In genomic region chr5:96197767-96198166, GRCh38 we compare ENCODE assay signal across 8 cellular contexts.
A peak's percentile ranks its signal among the peaks of the same experiment; 100 is the strongest.
DNase-seq lines count a peak whose midpoint lies in the region; ATAC-seq and TF ChIP-seq lines count a peak whose summit lies in the region.
"Not testable (repeated sequence)": the region's sequence is repeated elsewhere in the genome, so short reads cannot be mapped to it uniquely, and the experiment has no call there.

No MANE protein-coding gene starts in this region.

- peak overlapping the region; percentile 75 for H3K27ac Mint-ChIP-seq in dendritic cell treated with granulocyte-macrophage colony-stimulating factor and Interleukin-4, amounts not matched to agents 40 ng/mL and 50 ng/mL, for 4 days

- not testable (repeated sequence) for H3K79me2 ChIP-seq in osteoblast (ENCODE audit: insufficient read depth, low read length)

- H2BK120ac ChIP-seq in mesenchymal stem cell (ENCODE audit: low read depth, low read length): not testable (repeated sequence)

- H2BK12ac ChIP-seq in mesenchymal stem cell (ENCODE audit: low read length in 2 of 2): peak overlapping the region in 1 of 2 experiments; percentile 63

- H2BK5ac ChIP-seq in mesenchymal stem cell (ENCODE audit: low read depth, low read length, poor library complexity, severe bottlenecking): not testable (repeated sequence)

- not testable (repeated sequence) for H3K4me2 ChIP-seq in mesenchymal stem cell (ENCODE audit: low read length, poor library complexity, severe bottlenecking); osteoblast (ENCODE audit: insufficient read depth, low read length)

- DNase-seq in DMS53 (lab: John Stamatoyannopoulos, UW) (peak; percentile 59), NCI-H69 (lab: John Stamatoyannopoulos, UW) (peak; percentile 32)
- DNase-seq in foreskin keratinocyte; mesenchymal stem cell; osteoblast (ENCODE audit: insufficient read length, low spot score, missing footprints): not testable (repeated sequence)

- H3K18ac ChIP-seq in mesenchymal stem cell (ENCODE audit: low read depth in 1 of 2, low read length in 2 of 2): not testable (repeated sequence)

- H3K4me3 Mint-ChIP-seq in dendritic cell treated with granulocyte-macrophage colony-stimulating factor and Interleukin-4, amounts not matched to agents 40 ng/mL and 50 ng/mL, for 4 days: not testable (repeated sequence)

- H3K4me3 ChIP-seq in mesenchymal stem cell (ENCODE audit: insufficient read depth in 1 of 2, low read depth in 1 of 2, low read length in 2 of 2); osteoblast (ENCODE audit: insufficient read depth, low read length): not testable (repeated sequence)

- H3K36me3 Mint-ChIP-seq in dendritic cell treated with granulocyte-macrophage colony-stimulating factor and Interleukin-4, amounts not matched to agents 40 ng/mL and 50 ng/mL, for 4 days (ENCODE audit: low read depth): not testable (repeated sequence)

- intact Hi-C loops in dendritic cell treated with granulocyte-macrophage colony-stimulating factor and Interleukin-4, amounts not matched to agents 40 ng/mL and 50 ng/mL, for 4 days (cut with micrococcal nuclease): not testable (repeated sequence)

- H2AFZ ChIP-seq in mesenchymal stem cell (ENCODE audit: low read depth, low read length); osteoblast (ENCODE audit: low read length): not testable (repeated sequence)

- peak overlapping the region; percentile 7 for H2AK5ac ChIP-seq in mesenchymal stem cell (ENCODE audit: low read length, severe bottlenecking)

- H2BK15ac ChIP-seq in mesenchymal stem cell (ENCODE audit: low read depth, poor library complexity, severe bottlenecking): not testable (repeated sequence)

- H3K4me1 Mint-ChIP-seq in dendritic cell treated with granulocyte-macrophage colony-stimulating factor and Interleukin-4, amounts not matched to agents 40 ng/mL and 50 ng/mL, for 4 days (ENCODE audit: low read depth): peaks cover 24% of the 10 kb centered on the region

- H3K27ac ChIP-seq in 22Rv1 (peak overlapping the region; percentile 94), osteoblast (ENCODE audit: low read depth, low read length) (peak overlapping the region; percentile 67), temporal lobe (ENCODE audit: low read depth, low read length) (peak overlapping the region; percentile 13)
- not testable (repeated sequence) for H3K27ac ChIP-seq in foreskin keratinocyte; mesenchymal stem cell (ENCODE audit: low read length, poor library complexity, severe bottlenecking)

- not testable (repeated sequence) for H4K91ac ChIP-seq in mesenchymal stem cell (ENCODE audit: low read length)

- not testable (repeated sequence) for H3K4me1 ChIP-seq in foreskin keratinocyte; mesenchymal stem cell (ENCODE audit: control insufficient read depth, insufficient read depth, low read depth, low read length)
- peaks cover 24% of the 10 kb centered on the region for H3K4me1 ChIP-seq in osteoblast (ENCODE audit: insufficient read depth, low read length)

- not testable (repeated sequence) for H3K4ac ChIP-seq in mesenchymal stem cell (ENCODE audit: low read depth in 1 of 2, low read length in 2 of 2)

- not testable (repeated sequence) for H3K27me3 Mint-ChIP-seq in dendritic cell treated with granulocyte-macrophage colony-stimulating factor and Interleukin-4, amounts not matched to agents 40 ng/mL and 50 ng/mL, for 4 days

- TF ChIP-seq CTCF in 22Rv1 (IDR thresholded peaks at IDR 0.05); osteoblast (IDR thresholded peaks at IDR 0.05; ENCODE audit: extremely low read depth, low read depth, low read length): not testable (repeated sequence)
- TF ChIP-seq CTCF in foreskin keratinocyte (conservative IDR thresholded peaks at IDR 0.05): peak; percentile 9

- H3K27me3 ChIP-seq in foreskin keratinocyte; mesenchymal stem cell (ENCODE audit: control insufficient read depth in 1 of 2, insufficient read depth in 1 of 2, low read length in 2 of 2); osteoblast (ENCODE audit: insufficient read depth, low read length): not testable (repeated sequence)

- ATAC-seq in foreskin keratinocyte: not testable (repeated sequence)

- H3K23ac ChIP-seq in mesenchymal stem cell (ENCODE audit: low read length in 2 of 2): not testable (repeated sequence)

- H3K36me3 ChIP-seq in mesenchymal stem cell (ENCODE audit: control insufficient read depth in 1 of 2, insufficient read depth in 2 of 2, low read depth in 1 of 2, low read length in 2 of 2); osteoblast (ENCODE audit: insufficient read depth, low read length): not testable (repeated sequence)

- 85% methylated on average over 3 of the region's 3 CpGs for WGBS in mesenchymal stem cell

- not testable (repeated sequence) for H4K20me1 ChIP-seq in osteoblast (ENCODE audit: insufficient read depth, low read length)

- not testable (repeated sequence) for H3K79me1 ChIP-seq in mesenchymal stem cell (replicated peaks; ENCODE audit: low read length, poor library complexity, severe bottlenecking)

- not testable (repeated sequence) for H3K9me3 Mint-ChIP-seq in dendritic cell treated with granulocyte-macrophage colony-stimulating factor and Interleukin-4, amounts not matched to agents 40 ng/mL and 50 ng/mL, for 4 days

- peak overlapping the region in 1 of 2 experiments; percentile 48 for H3K14ac ChIP-seq in mesenchymal stem cell (ENCODE audit: low read length in 2 of 2)

- H3K9me3 ChIP-seq in mesenchymal stem cell (ENCODE audit: control insufficient read depth, low read length); osteoblast (ENCODE audit: low read depth, low read length): not testable (repeated sequence)

- not testable (repeated sequence) for H4K8ac ChIP-seq in mesenchymal stem cell (ENCODE audit: low read length)

- not testable (repeated sequence) for H3K9ac ChIP-seq in mesenchymal stem cell (ENCODE audit: low read length)
